ENCODE assay signal across 36 cellular contexts in the genomic region with DNA sequence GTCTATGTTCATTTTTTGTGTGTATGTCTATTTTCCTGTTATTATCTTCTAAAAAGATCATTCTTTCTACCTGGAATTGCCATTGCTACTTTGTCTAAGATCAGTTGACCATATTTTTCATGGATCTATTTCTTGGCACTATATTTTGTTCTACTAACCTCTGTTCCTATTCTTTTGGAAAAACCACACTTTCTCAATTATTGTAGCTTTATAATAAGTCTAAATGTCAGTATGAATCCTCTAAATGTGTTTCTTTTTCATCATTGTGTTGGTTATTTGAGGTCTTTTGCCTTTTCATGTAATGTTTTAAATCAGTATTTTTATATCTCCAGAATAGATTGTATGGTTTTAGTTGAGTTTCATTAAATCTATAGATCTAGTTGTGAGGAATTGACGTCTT.
DNase-seq lines count a peak whose midpoint lies in the region; ATAC-seq, FAIRE-seq and TF ChIP-seq lines count a peak whose summit lies in the region.
"Had no signal": no experiment of that assay in that cellular context is flagged by ENCODE, and none has a peak within 500 bp of the region (broad histone marks: within the 10 kb centered on the region; RNA-seq: fewer than 3 reads in every experiment).

No MANE protein-coding gene starts in this region.

- POLR2A ChIA-PET in HCT116 (lab: Charles Lee): no interaction called here
- POLR2A ChIA-PET in H1 (lab: Charles Lee; ENCODE audit: partially characterized antibody): no interaction called here

- no peak overlapping the region for H3K9ac ChIP-seq in HCT116 (ENCODE audit: low read length)
- no peak overlapping the region for H3K9ac ChIP-seq in H1 (replicated peaks in 1 of 4; ENCODE audit: extremely low read depth in 1 of 4, low read depth in 3 of 4, low read length in 3 of 4)
- H3K9ac ChIP-seq: BLaER1; BLaER1 treated with 17β-estradiol and CSF1 and Interleukin-3, amounts not matched to agents 10 nM and 100 nM had no signal

- H3K4me2 ChIP-seq in HCT116 (ENCODE audit: low read length) (no peak overlapping the region), H1 (ENCODE audit: insufficient read depth in 1 of 2, low read depth in 2 of 2, low read length in 2 of 2) (no peak overlapping the region)
- H3K4me2 ChIP-seq: A549; BLaER1; BLaER1 treated with 17β-estradiol and CSF1 and Interleukin-3, amounts not matched to agents 10 nM and 100 nM had no signal

- H3K27ac Mint-ChIP-seq in natural killer cell: no peak overlapping the region
- H3K27ac Mint-ChIP-seq: B cell; CD14-positive monocyte; CD4-positive, alpha-beta memory T cell; CD4-positive, alpha-beta T cell; CD4-positive, CD25-positive, alpha-beta regulatory T cell; CD8-positive, alpha-beta memory T cell; CD8-positive, alpha-beta T cell had no signal

- no peak overlapping the region for H2BK12ac ChIP-seq in H1 (ENCODE audit: low read depth, low read length)

- FAIRE-seq in G401.6 (lab: Jason Lieb, UNC): peak; percentile 6
- peak; percentile 43 for FAIRE-seq in TTC549 (lab: Jason Lieb, UNC)
- no peak for FAIRE-seq in H1 (lab: Jason Lieb, UNC)
- FAIRE-seq: A549, D721Med had no signal

- H3K36me3 ChIP-seq in HCT116 (ENCODE audit: control insufficient read depth in 1 of 2, insufficient read depth in 2 of 2, low read length in 2 of 2) (no peaks in the 10 kb centered on the region), H1 (ENCODE audit: control insufficient read depth in 2 of 4, insufficient read depth in 4 of 4, low read length in 3 of 4) (no peaks in the 10 kb centered on the region), ascending aorta (no peaks in the 10 kb centered on the region), MG63 (no peaks in the 10 kb centered on the region)
- H3K36me3 ChIP-seq: BE2C; BLaER1; BLaER1 treated with 17β-estradiol and CSF1 and Interleukin-3, amounts not matched to agents 10 nM and 100 nM had no signal

- H3K9me3 ChIP-seq in HCT116 (ENCODE audit: control insufficient read depth in 1 of 2, insufficient read depth in 1 of 2, low read depth in 1 of 2, low read length in 2 of 2) (no peaks in the 10 kb centered on the region), H1 (ENCODE audit: insufficient read depth in 2 of 2, low read depth in 1 of 2, low read length in 1 of 2) (peaks cover 0 to 6% of the 10 kb centered on the region in 2 experiments; a peak in 1 of 4 replicates), ascending aorta (peaks cover 0 to 33% of the 10 kb centered on the region in 2 donors), MG63 (peaks cover 7% of the 10 kb centered on the region)
- H3K9me3 ChIP-seq: A549, BE2C, BLaER1, Caco-2 had no signal

- H4K20me1 ChIP-seq in HCT116 (ENCODE audit: insufficient read depth): no peaks in the 10 kb centered on the region
- H4K20me1 ChIP-seq in H1 (replicated peaks in 1 of 2; ENCODE audit: control insufficient read depth in 1 of 2, insufficient read depth in 2 of 2, low read length in 2 of 2): no peaks in the 10 kb centered on the region
- H4K20me1 ChIP-seq: BLaER1; BLaER1 treated with 17β-estradiol and CSF1 and Interleukin-3, amounts not matched to agents 10 nM and 100 nM had no signal

- no peaks in the 10 kb centered on the region for H3K4me1 Mint-ChIP-seq in natural killer cell
- H3K4me1 Mint-ChIP-seq: B cell; CD14-positive monocyte; CD4-positive, alpha-beta memory T cell; CD4-positive, CD25-positive, alpha-beta regulatory T cell; CD8-positive, alpha-beta memory T cell had no signal

- TF ChIP-seq EP300 in H1 (IDR thresholded peaks at IDR 0.05; ENCODE audit: borderline replicate concordance in 1 of 2, low read depth in 2 of 2, low read length in 2 of 2): no peak

- H3K27me3 Mint-ChIP-seq in natural killer cell (ENCODE audit: low read depth in 2 of 2): no peaks in the 10 kb centered on the region
- H3K27me3 Mint-ChIP-seq: B cell; CD4-positive, alpha-beta memory T cell; CD4-positive, alpha-beta T cell; CD4-positive, CD25-positive, alpha-beta regulatory T cell; CD8-positive, alpha-beta memory T cell had no signal

- H3K23me2 ChIP-seq in H1 (ENCODE audit: low read depth, low read length): no peaks in the 10 kb centered on the region

- no peak overlapping the region for H4K8ac ChIP-seq in H1 (ENCODE audit: extremely low read depth, insufficient read depth, low read length)

- H3K27ac ChIP-seq in HCT116 (ENCODE audit: low read depth, low read length): no peak overlapping the region
- no peak overlapping the region for H3K27ac ChIP-seq in H1 (ENCODE audit: low read depth, low read length)
- no peak overlapping the region for H3K27ac ChIP-seq in ascending aorta
- H3K27ac ChIP-seq: 22Rv1; A549; BLaER1; BLaER1 treated with 17β-estradiol and CSF1 and Interleukin-3, amounts not matched to agents 10 nM and 100 nM; C4-2B had no signal

- no TSS peak for BruUV-seq in HCT116 (replicated peaks; lab: Mats Ljungman, UMichigan)

- TF ChIP-seq POLR2A in HCT116 (IDR thresholded peaks at IDR 0.05; ENCODE audit: borderline replicate concordance, extremely low read depth, insufficient read depth, insufficient read length): no peak
- TF ChIP-seq POLR2A in H1 (IDR thresholded peaks at IDR 0.05; ENCODE audit: control extremely low read depth in 1 of 2, low read depth in 2 of 2, low read length in 2 of 2): no peak

- CTCF ChIA-PET in HCT116 (lab: Charles Lee) (no interaction called here), H1 (lab: Charles Lee; ENCODE audit: partially characterized antibody) (no interaction called here)

- WGBS in H1 (ENCODE audit: extremely low coverage in 1 of 2, insufficient coverage in 1 of 2, insufficient read length in 1 of 2, insufficient replicate concordance in 2 of 2, low coverage in 1 of 2, low lambda C conversion rate in 2 of 2, missing lambda C conversion rate in 1 of 2), 2 experiments: 88% methylated on average over 1 of the region's 1 CpG; no CpG with 5 or more reads in 1 of the 2 experiments

- TF ChIP-seq CTCF in HCT116 (IDR thresholded peaks at IDR 0.05 in 2 of 3, conservative IDR thresholded peaks at IDR 0.05 in 1 of 3; ENCODE audit: borderline replicate concordance in 1 of 3, insufficient read depth in 1 of 3, low read depth in 2 of 3, low read length in 2 of 3): no peak
- no peak for TF ChIP-seq CTCF in H1 (IDR thresholded peaks at IDR 0.05; ENCODE audit: control extremely low read depth in 1 of 3, insufficient read depth in 1 of 3, low read depth in 1 of 3, low read length in 3 of 3)
- no peak for TF ChIP-seq CTCF in ascending aorta (IDR thresholded peaks at IDR 0.05)
- no peak for TF ChIP-seq CTCF in natural killer cell (IDR thresholded peaks at IDR 0.05)

- no peak for ATAC-seq in HCT116
- ATAC-seq in natural killer cell: no peak
- ATAC-seq: A549; CD8-positive, alpha-beta T cell had no signal

- H3K36me3 Mint-ChIP-seq in natural killer cell: peaks cover 16% of the 10 kb centered on the region
- H3K36me3 Mint-ChIP-seq: CD14-positive monocyte; CD4-positive, alpha-beta memory T cell; CD4-positive, CD25-positive, alpha-beta regulatory T cell; CD8-positive, alpha-beta memory T cell; CD8-positive, alpha-beta T cell had no signal

- RAD21 ChIA-PET in HCT116 (lab: Charles Lee; ENCODE audit: low non-redundant PET in 1 of 2, low total read pairs in 2 of 2, uncharacterized antibody in 2 of 2, unreplicated experiment in 2 of 2): no interaction called here

- H3K4me1 ChIP-seq in HCT116 (ENCODE audit: control insufficient read depth in 1 of 2, insufficient read depth in 2 of 2, low read length in 2 of 2) (no peaks in the 10 kb centered on the region), H1 (replicated peaks in 1 of 4; ENCODE audit: control insufficient read depth in 3 of 4, insufficient read depth in 4 of 4, low read length in 3 of 4) (no peaks in the 10 kb centered on the region), ascending aorta (no peaks in the 10 kb centered on the region)
- H3K4me1 ChIP-seq: A549; BE2C; BLaER1; BLaER1 treated with 17β-estradiol and CSF1 and Interleukin-3, amounts not matched to agents 10 nM and 100 nM; Caco-2 had no signal

- no peak overlapping the region for H2BK15ac ChIP-seq in H1 (ENCODE audit: low read length)

- no peak overlapping the region for H3K4ac ChIP-seq in H1 (replicated peaks; ENCODE audit: insufficient read length, low read depth, low read length)

- H3K14ac ChIP-seq in H1 (ENCODE audit: insufficient read length): no peak overlapping the region

- H3K27me3 ChIP-seq in HCT116 (ENCODE audit: insufficient read depth, low read length) (no peaks in the 10 kb centered on the region), H1 (replicated peaks in 1 of 4; ENCODE audit: control insufficient read depth in 3 of 4, extremely low read depth in 1 of 4, insufficient read depth in 3 of 4, low read length in 3 of 4) (no peaks in the 10 kb centered on the region), ascending aorta (no peaks in the 10 kb centered on the region), MG63 (no peaks in the 10 kb centered on the region)
- H3K27me3 ChIP-seq: BE2C; BLaER1; BLaER1 treated with 17β-estradiol and CSF1 and Interleukin-3, amounts not matched to agents 10 nM and 100 nM had no signal

- no peak overlapping the region for H4K5ac ChIP-seq in H1 (ENCODE audit: insufficient read length, low read depth, low read length)

- intact Hi-C loops in HCT116 (cut with micrococcal nuclease): no loop called here
- intact Hi-C loops in ascending aorta (cut with DNase I): no loop called here
- intact Hi-C loops in natural killer cell (cut with micrococcal nuclease): no loop called here

- H3K79me2 ChIP-seq in HCT116 (ENCODE audit: insufficient read depth, low read length) (no peaks in the 10 kb centered on the region), H1 (ENCODE audit: control insufficient read depth in 1 of 2, insufficient read depth in 2 of 2, low read length in 2 of 2) (no peaks in the 10 kb centered on the region)

- no peak overlapping the region for H3K18ac ChIP-seq in H1 (ENCODE audit: extremely low read depth, low read length)

- no peak overlapping the region for H2BK20ac ChIP-seq in H1 (ENCODE audit: low read length)

- no peak overlapping the region for H3K4me3 Mint-ChIP-seq in natural killer cell
- H3K4me3 Mint-ChIP-seq: B cell; CD14-positive monocyte; CD4-positive, alpha-beta memory T cell; CD4-positive, alpha-beta T cell; CD4-positive, CD25-positive, alpha-beta regulatory T cell; CD8-positive, alpha-beta memory T cell; CD8-positive, alpha-beta T cell had no signal

- no peak overlapping the region for H4K91ac ChIP-seq in H1 (replicated peaks; ENCODE audit: insufficient read length, low read length)

- peaks cover 15 to 26% of the 10 kb centered on the region in 2 donors for H3K9me3 Mint-ChIP-seq in natural killer cell

- H3K9me2 ChIP-seq in HCT116 (ENCODE audit: insufficient read depth): no peaks in the 10 kb centered on the region

- no peak overlapping the region for H3K56ac ChIP-seq in H1 (replicated peaks; ENCODE audit: insufficient read length, low read depth, low read length)

- H2BK5ac ChIP-seq in H1 (ENCODE audit: low read depth, low read length): no peak overlapping the region

- no peaks in the 10 kb centered on the region for H3K79me1 ChIP-seq in H1 (ENCODE audit: low read depth, low read length)

- H2AFZ ChIP-seq in HCT116 (ENCODE audit: low read depth, low read length, poor library complexity, severe bottlenecking): no peak overlapping the region
- no peak overlapping the region for H2AFZ ChIP-seq in H1 (ENCODE audit: low read length)

- no peak overlapping the region for H2BK120ac ChIP-seq in H1 (replicated peaks; ENCODE audit: low read depth, low read length)

- DNase-seq in HCT116 (ENCODE audit: low read depth, low spot score): no peak
- DNase-seq in H1 (ENCODE audit: low read depth in 1 of 2, low spot score in 2 of 2): no peak
- no peak for DNase-seq in NCI-H1930 (lab: John Stamatoyannopoulos, UW)
- DNase-seq in ascending aorta (ENCODE audit: low spot score in 2 of 2): no peak
- no peak for DNase-seq in MG63
- no peak for DNase-seq in natural killer cell
- DNase-seq: 8988T; ACHN; AML-193; BE2C; C1 segment of cervical spinal cord; Caco-2; Calu3; CD4-positive, alpha-beta memory T cell; CD4-positive, alpha-beta T cell; CD4-positive, CD25-positive, alpha-beta regulatory T cell; CD8-positive, alpha-beta memory T cell; CD8-positive, alpha-beta T cell; COR-L47; DMS 273 treated with DMSO at 0.1 percent for 48 hours; DMS153; DMS53; DMS79; DMS79 treated with DMSO at 0.1 percent for 48 hours; DND-41; EL had no signal

- TF ChIP-seq RAD21 in HCT116 (IDR thresholded peaks at IDR 0.05; ENCODE audit: low read depth) (no peak), H1 (IDR thresholded peaks at IDR 0.05 in 1 of 2, conservative IDR thresholded peaks at IDR 0.05 in 1 of 2; ENCODE audit: low read depth in 2 of 2, low read length in 2 of 2) (no peak)

- no peak overlapping the region for H2AK5ac ChIP-seq in H1 (ENCODE audit: low read depth, low read length)

- H3K23ac ChIP-seq in H1 (ENCODE audit: insufficient read length): no peak overlapping the region

- H3K4me3 ChIP-seq in HCT116 (replicated peaks in 1 of 2; ENCODE audit: low read depth in 1 of 2, low read length in 2 of 2): no peak overlapping the region
- H3K4me3 ChIP-seq in H1 (ENCODE audit: extremely low read depth in 1 of 4, insufficient read depth in 2 of 4, low read depth in 3 of 4, low read length in 4 of 4): no peak overlapping the region
- H3K4me3 ChIP-seq in ascending aorta: no peak overlapping the region
- no peak overlapping the region for H3K4me3 ChIP-seq in MG63
- H3K4me3 ChIP-seq: A549; BLaER1; BLaER1 treated with 17β-estradiol and CSF1 and Interleukin-3, amounts not matched to agents 10 nM and 100 nM had no signal
